22 cellular contexts compared by ENCODE assay signal in the genomic region with DNA sequence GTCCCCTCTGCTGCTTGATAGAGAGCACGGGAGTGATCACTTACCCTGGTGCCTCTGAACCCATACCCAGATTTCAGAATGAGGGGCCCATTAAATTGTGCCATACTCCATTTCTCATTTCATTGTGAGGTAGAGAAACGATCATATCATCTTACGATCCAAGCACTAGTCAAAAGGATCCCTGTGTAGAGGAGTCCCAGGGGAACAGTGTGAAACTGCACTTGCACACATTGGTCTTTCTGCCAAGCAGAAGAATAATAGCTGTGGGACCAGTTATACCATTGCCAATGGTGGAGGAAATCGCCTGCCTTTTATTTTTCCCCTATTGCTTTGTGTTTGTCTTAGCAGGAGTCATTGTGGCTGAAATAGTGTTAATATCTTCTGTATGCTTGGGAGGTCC.
"Had no signal": no experiment of that assay in that cellular context is flagged by ENCODE, and none has a peak within 500 bp of the region (broad histone marks: within the 10 kb centered on the region; RNA-seq: fewer than 3 reads in every experiment).

No MANE protein-coding gene starts in this region.

- H3K27ac ChIP-seq: coronary artery, esophagus squamous epithelium, gastrocnemius medialis, left ventricle myocardium inferior, neural progenitor cell, right lobe of liver, skin epidermis, stomach, transverse colon had no signal

- ATAC-seq: activated CD8-positive, alpha-beta memory T cell treated with anti-CD3 and anti-CD28 coated beads, Interleukin-2, amount 10 ng/mL, durations not matched to agents 7 days and 5 days; activated CD8-positive, alpha-beta T cell treated with anti-CD3 and anti-CD28 coated beads for 36 hours; activated naive CD8-positive, alpha-beta T cell treated with anti-CD3 and anti-CD28 coated beads, Interleukin-2, amount 50 U/mL, for 24 hours; gastrocnemius medialis; naive thymus-derived CD4-positive, alpha-beta T cell; stimulated activated effector memory CD8-positive, alpha-beta T cell treated with anti-CD3 and anti-CD28 coated beads, Interleukin-12 subunit alpha, Interleukin-12 subunit beta, amount 100 ng/mL, for 72 hours had no signal

- H3K9ac ChIP-seq: neural progenitor cell had no signal

- H3K4me3 ChIP-seq: coronary artery, esophagus squamous epithelium, gastrocnemius medialis, left ventricle myocardium inferior, neural progenitor cell, right lobe of liver, skin epidermis, stomach, transverse colon had no signal

- H3K4me2 ChIP-seq: neural progenitor cell had no signal

- H3K36me3 ChIP-seq: esophagus squamous epithelium, gastrocnemius medialis, left ventricle myocardium inferior, neural progenitor cell, right lobe of liver, transverse colon had no signal

- H3K27me3 ChIP-seq: esophagus squamous epithelium, gastrocnemius medialis, neural progenitor cell, right lobe of liver, stomach, transverse colon had no signal

- H3K9me3 ChIP-seq: esophagus squamous epithelium, gastrocnemius medialis, left ventricle myocardium inferior, right lobe of liver, stomach, transverse colon had no signal

- H3K4me1 ChIP-seq: esophagus squamous epithelium, gastrocnemius medialis, left ventricle myocardium inferior, right lobe of liver, stomach, transverse colon had no signal

- H2AFZ ChIP-seq: neural progenitor cell had no signal

- DNase-seq: activated CD4-positive, alpha-beta T cell treated with anti-CD3 and anti-CD28 coated beads for 48 hours; activated CD8-positive, alpha-beta memory T cell treated with anti-CD3 and anti-CD28 coated beads, Interleukin-2, amount 10 ng/mL, durations not matched to agents 7 days and 5 days; activated CD8-positive, alpha-beta T cell treated with anti-CD3 and anti-CD28 coated beads for 36 hours; activated effector memory CD4-positive, alpha-beta T cell treated with anti-CD3 and anti-CD28 coated beads, Interleukin-2, amount 50 U/mL, for 16 hours; activated naive CD4-positive, alpha-beta T cell treated with anti-CD3 and anti-CD28 coated beads, Interleukin-2, amount 50 U/mL, for 16 hours; activated naive CD8-positive, alpha-beta T cell treated with anti-CD3 and anti-CD28 coated beads, Interleukin-2, amount 50 U/mL, for 24 hours; activated T-cell treated with anti-CD3 and anti-CD28 coated beads for 4 hours; cerebellar nuclear complex; esophagus squamous epithelium; gastrocnemius medialis; hippocampal formation; left ventricle myocardium inferior; naive thymus-derived CD4-positive, alpha-beta T cell; posterior cingulate gyrus; right lobe of liver; stimulated activated CD4-positive, alpha-beta T cell treated with anti-CD3 and anti-CD28 coated beads, Interleukin-2, amount 100 ng/mL, for 24 hours; stomach; transverse colon had no signal
